ENCODE assay signal across 8 cellular contexts in genomic region chr3:128153156-128154011, GRCh38. TPM values are rescaled to one million over a fixed set of nuclear protein-coding genes. Genes with fewer than 3 reads are reported as not detected.
A peak's percentile ranks its signal among the peaks of the same experiment; 100 is the strongest.
DNase-seq lines count a peak whose midpoint lies in the region; ATAC-seq and TF ChIP-seq lines count a peak whose summit lies in the region.

Gene EEFSEC (plus strand): TSS chr3:128153481. CDS start chr3:128153508, 27 bp downstream.

- no peaks in the 10 kb centered on the region for H4K20me1 ChIP-seq in osteoblast (ENCODE audit: insufficient read depth, low read length)

- H3K9me3 ChIP-seq in osteoblast (ENCODE audit: low read depth, low read length) (no peaks in the 10 kb centered on the region), thoracic aorta (no peaks in the 10 kb centered on the region)

- H3K27ac ChIP-seq in osteoblast (ENCODE audit: low read depth, low read length) (peak within 1 kb of the TSS; percentile 72), thoracic aorta (peak within 1 kb of the TSS; percentile 77 to 78)

- H3K4me1 ChIP-seq in osteoblast (ENCODE audit: insufficient read depth, low read length) (peaks cover 4% of the 10 kb centered on the region), thoracic aorta (ENCODE audit: control insufficient read depth in 1 of 2, low read depth in 2 of 2) (peaks cover 8 to 13% of the 10 kb centered on the region in 2 donors)

- peak within 1 kb of the TSS; percentile 82 for H3K4me2 ChIP-seq in osteoblast (ENCODE audit: insufficient read depth, low read length)

- H3K79me2 ChIP-seq in osteoblast (ENCODE audit: insufficient read depth, low read length), result peaks cover 9% of the 10 kb centered on the region

- H3K36me3 ChIP-seq in osteoblast (ENCODE audit: insufficient read depth, low read length) (peaks cover 5% of the 10 kb centered on the region), thoracic aorta (no peaks in the 10 kb centered on the region)

- DNase-seq in GM10248 (ENCODE audit: extremely low spot score), result peak; percentile 88
- DNase-seq in HFF-Myc (ENCODE audit: extremely low read depth, low read depth), result peak; percentile 52
- peak; percentile 83 for DNase-seq in MV-4-11 (lab: John Stamatoyannopoulos, UW)
- peak; percentile 87 for DNase-seq in activated naive CD4-positive, alpha-beta T cell treated with anti-CD3 and anti-CD28 coated beads, Interleukin-2, amount 50 U/mL, for 16 hours
- no peak for DNase-seq in glomerular endothelial cell (ENCODE audit: extremely low read depth, low read depth, low spot score)
- DNase-seq in osteoblast (ENCODE audit: insufficient read length, low spot score, missing footprints), result peak; percentile 93
- DNase-seq in thoracic aorta (ENCODE audit: low spot score), result peak; percentile 39

- peak within 1 kb of the TSS; percentile 100 for H2AFZ ChIP-seq in osteoblast (ENCODE audit: low read length)

- CTCF ChIA-PET in GM10248 (lab: Yijun Ruan, JAX), result interaction anchor here (0.7 to 1.2 kb wide), 6 partner anchors 14 to 67 kb away, joined by 3 to 6 read pairs (median 4); partner anchors contain the start of gene RUVBL1

- peak; percentile 94 for ATAC-seq in SK-N-SH treated with all-trans-retinoic acid at 6 μM for 48 hours
- ATAC-seq in thoracic aorta (ENCODE audit: insufficient number of reproducible peaks, low FRiP score, low read depth), result peak; percentile 94

- H3K27me3 ChIP-seq in osteoblast (ENCODE audit: insufficient read depth, low read length) (no peaks in the 10 kb centered on the region), thoracic aorta (replicated peaks; ENCODE audit: insufficient read depth) (no peaks in the 10 kb centered on the region)

- POLR2A ChIA-PET in GM10248 (lab: Yijun Ruan, JAX), result interaction anchor here (0.6 to 1.2 kb wide), 4 partner anchors 9 to 100 kb away, joined by 3 to 7 read pairs (median 3); partner anchors contain the start of gene RUVBL1

- TF ChIP-seq CTCF in GM10248 (IDR thresholded peaks at IDR 0.05; ENCODE audit: control extremely low read depth, extremely low read depth, low read depth, missing control alignments) (no peak), HFF-Myc (IDR thresholded peaks at IDR 0.05; ENCODE audit: low read depth, low read length, missing control alignments) (no peak), osteoblast (IDR thresholded peaks at IDR 0.05; ENCODE audit: extremely low read depth, low read depth, low read length) (no peak), thoracic aorta (IDR thresholded peaks at IDR 0.05) (no peak)

- H3K4me3 ChIP-seq in HFF-Myc (replicated peaks; ENCODE audit: low read depth, low read length), result peak within 1 kb of the TSS; percentile 88
- peak within 1 kb of the TSS; percentile 81 for H3K4me3 ChIP-seq in osteoblast (ENCODE audit: insufficient read depth, low read length)
- H3K4me3 ChIP-seq in thoracic aorta, result peak within 1 kb of the TSS; percentile 93

TF ChIP-seq in SK-N-SH treated with all-trans-retinoic acid at 6 μM for 48 hours, 23 proteins besides CTCF, POLR2A, EP300 and RAD21:
- TF ChIP-seq GLIS3 (CRISPR knock-in tag; IDR thresholded peaks at IDR 0.05) (no peak), RARB (CRISPR knock-in tag; IDR thresholded peaks at IDR 0.05) (no peak), SNAI2 (CRISPR knock-in tag; IDR thresholded peaks at IDR 0.05) (no peak), TOX (CRISPR knock-in tag; IDR thresholded peaks at IDR 0.05; ENCODE audit: borderline replicate concordance) (no peak), OSR1 (CRISPR knock-in tag; IDR thresholded peaks at IDR 0.05) (no peak)

RNA-seq across cellular contexts. Expression of gene EEFSEC, which starts in this region (rescaled TPM):
- 8.0 and 15.6 TPM in 2 replicates for total RNA-seq in glomerular endothelial cell
- total RNA-seq in osteoblast, result 4.4 and 5.1 TPM in 2 replicates
- 10 to 100 TPM; 16.1 to 17.5 TPM for total RNA-seq in thoracic aorta
